28 cellular contexts compared by ENCODE assay signal in the genomic region with DNA sequence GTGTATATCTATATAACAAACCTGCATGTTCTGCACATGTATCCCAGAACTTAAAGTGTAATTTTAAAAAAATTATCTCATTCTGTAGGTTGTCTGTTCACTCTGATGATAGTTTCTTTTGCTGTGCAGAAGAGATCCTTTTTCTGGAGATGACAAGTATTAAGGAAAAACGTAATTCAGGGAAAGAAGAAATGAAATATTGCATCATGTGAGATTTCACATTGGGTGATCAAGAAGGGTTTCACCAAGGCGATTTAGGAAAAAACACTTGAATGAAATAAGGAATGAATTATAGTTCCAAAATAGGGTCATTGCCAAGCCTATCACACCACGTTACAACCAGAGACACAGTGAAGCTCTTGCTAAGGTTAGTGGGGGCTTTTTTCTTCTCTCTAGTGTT.
"Had no signal": no experiment of that assay in that cellular context is flagged by ENCODE, and none has a peak within 500 bp of the region (broad histone marks: within the 10 kb centered on the region; RNA-seq: fewer than 3 reads in every experiment).

No MANE protein-coding gene starts in this region.

- DNase-seq: colonic mucosa; cortex of kidney; dermis blood vessel endothelial cell; dorsolateral prefrontal cortex; effector CD4-positive, alpha-beta T cell; effector CD8-positive, alpha-beta T cell; effector memory CD4-positive, alpha-beta T cell; effector memory CD8-positive, alpha-beta T cell; endodermal cell; erythroblast; esophagus squamous epithelium; foreskin fibroblast; foreskin keratinocyte; foreskin melanocyte; gastrocnemius medialis; glutamatergic neuron; head of caudate nucleus; heart left ventricle; heart right ventricle had no signal

- H3K4me1 ChIP-seq: colonic mucosa, esophagus muscularis mucosa, esophagus squamous epithelium, foreskin keratinocyte, gastrocnemius medialis, gastroesophageal sphincter, heart left ventricle, heart right ventricle had no signal

- H3K4me3 Mint-ChIP-seq: dendritic cell treated with granulocyte-macrophage colony-stimulating factor and Interleukin-4, amounts not matched to agents 40 ng/mL and 50 ng/mL, for 4 days; effector memory CD8-positive, alpha-beta T cell; endodermal cell had no signal

- H3K36me3 ChIP-seq: colonic mucosa, esophagus muscularis mucosa, esophagus squamous epithelium, gastrocnemius medialis, gastroesophageal sphincter, heart left ventricle, heart right ventricle had no signal

- H3K4me1 Mint-ChIP-seq: endodermal cell had no signal

- H3K9me3 ChIP-seq: colonic mucosa, esophagus muscularis mucosa, esophagus squamous epithelium, gastrocnemius medialis, gastroesophageal sphincter, heart left ventricle, heart right ventricle had no signal

- H3K4me3 ChIP-seq: colonic mucosa, coronary artery, dorsolateral prefrontal cortex, esophagus muscularis mucosa, esophagus squamous epithelium, gastrocnemius medialis, gastroesophageal sphincter, heart left ventricle, heart right ventricle had no signal

- H3K27me3 Mint-ChIP-seq: dendritic cell treated with granulocyte-macrophage colony-stimulating factor and Interleukin-4, amounts not matched to agents 40 ng/mL and 50 ng/mL, for 4 days had no signal

- H3K27ac Mint-ChIP-seq: dendritic cell treated with granulocyte-macrophage colony-stimulating factor and Interleukin-4, amounts not matched to agents 40 ng/mL and 50 ng/mL, for 4 days; effector memory CD8-positive, alpha-beta T cell; endodermal cell had no signal

- H3K9me3 Mint-ChIP-seq: dendritic cell treated with granulocyte-macrophage colony-stimulating factor and Interleukin-4, amounts not matched to agents 40 ng/mL and 50 ng/mL, for 4 days; effector memory CD8-positive, alpha-beta T cell; endodermal cell had no signal

- H3K27ac ChIP-seq: colonic mucosa, coronary artery, dorsolateral prefrontal cortex, epithelial cell of prostate, esophagus muscularis mucosa, esophagus squamous epithelium, foreskin keratinocyte, gastrocnemius medialis, gastroesophageal sphincter, heart left ventricle, heart right ventricle had no signal

- H3K27me3 ChIP-seq: colonic mucosa, esophagus muscularis mucosa, esophagus squamous epithelium, foreskin keratinocyte, gastrocnemius medialis, gastroesophageal sphincter, heart left ventricle, heart right ventricle had no signal

- FAIRE-seq: colon, endometrium, frontal cortex had no signal

- ATAC-seq: effector memory CD8-positive, alpha-beta T cell; esophagus mucosa; foreskin keratinocyte; gastrocnemius medialis; gastroesophageal sphincter; heart left ventricle; heart right ventricle had no signal
